ENCODE assay signal across 37 cellular contexts in the genomic region with DNA sequence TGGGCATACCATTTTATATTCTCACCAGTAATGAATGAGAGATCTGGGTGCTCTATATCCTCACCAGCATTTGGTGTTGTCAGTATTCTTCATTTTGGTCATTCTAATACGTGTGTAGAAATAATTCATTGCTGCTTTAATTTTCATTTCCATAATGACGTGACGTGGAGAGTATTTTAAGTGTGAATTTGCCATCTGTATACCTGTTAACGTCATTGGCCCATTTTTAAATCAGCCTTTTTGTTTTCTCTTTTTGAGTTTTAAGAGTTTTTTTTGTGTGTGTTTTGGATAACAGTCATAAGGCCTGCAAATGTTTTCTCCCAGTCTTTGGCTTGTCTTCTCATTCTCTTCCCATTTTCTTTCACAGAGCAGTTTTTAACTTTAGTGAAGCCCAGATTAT.
"Had no signal": no experiment of that assay in that cellular context is flagged by ENCODE, and none has a peak within 500 bp of the region (broad histone marks: within the 10 kb centered on the region; RNA-seq: fewer than 3 reads in every experiment).

No MANE protein-coding gene starts in this region.

- H3K4me3 ChIP-seq: adrenal gland, body of pancreas, breast epithelium had no signal

- H3K9me3 Mint-ChIP-seq: activated B cell treated with CpG ODN at 0.5 μM for 24 hours; activated naive CD4-positive, alpha-beta T cell treated with anti-CD3 and anti-CD28 coated beads for 36 hours had no signal

- DNase-seq: activated B cell treated with CpG ODN at 0.5 μM for 24 hours; activated CD4-positive, alpha-beta memory T cell treated with anti-CD3 and anti-CD28 coated beads for 36 hours; activated CD4-positive, alpha-beta T cell treated with anti-CD3 and anti-CD28 coated beads for 4 hours; activated CD4-positive, alpha-beta T cell treated with anti-CD3 and anti-CD28 coated beads, Interleukin-2, amount 10 ng/mL, durations not matched to agents 24 days and 14 days; activated CD4-positive, alpha-beta T cell treated with anti-CD3 and anti-CD28 coated beads, Interleukin-2, amount 50 U/mL, for 1 hour; activated CD4-positive, alpha-beta T cell treated with anti-CD3 and anti-CD28 coated beads, Interleukin-2, amount 50 U/mL, for 4 hours; activated CD4-positive, CD25-positive, alpha-beta regulatory T cell treated with anti-CD3 and anti-CD28 coated beads, Interleukin-2, amount 50 U/mL, for 72 hours; activated CD8-positive, alpha-beta memory T cell treated with anti-CD3 and anti-CD28 coated beads, Interleukin-2, amount 50 U/mL, for 4 hours; activated CD8-positive, alpha-beta T cell treated with anti-CD3 and anti-CD28 coated beads for 36 hours; activated effector memory CD4-positive, alpha-beta T cell treated with anti-CD3 and anti-CD28 coated beads, Interleukin-2, amount 50 U/mL, for 16 hours; activated gamma-delta T cell treated with Interleukin-2 at 50 U/mL for 16 hours; activated naive CD4-positive, alpha-beta T cell; activated naive CD4-positive, alpha-beta T cell treated with anti-CD3 and anti-CD28 coated beads for 36 hours; activated naive CD4-positive, alpha-beta T cell treated with anti-CD3 and anti-CD28 coated beads, Interleukin-2, amount 50 U/mL, for 16 hours; activated naive CD8-positive, alpha-beta T cell treated with anti-CD3 and anti-CD28 coated beads for 36 hours; activated T-cell treated with anti-CD3 and anti-CD28 coated beads for 4 hours; activated T-cell treated with anti-CD3 and anti-CD28 coated beads, Interleukin-2, amount 50 U/mL, for 1 hour; activated T-cell treated with anti-CD3 and anti-CD28 coated beads, Interleukin-2, amount 50 U/mL, for 4 hours; activated T-cell treated with anti-CD3 and anti-CD28 coated beads, Interleukin-2, amount 50 U/mL, for 72 hours; adrenal gland; amniotic stem cell; aorta; body of pancreas; brain microvascular endothelial cell; central memory CD4-positive, alpha-beta T cell; T-helper 1 cell; T-helper 2 cell; T-helper 9 cell had no signal

- H3K36me3 Mint-ChIP-seq: activated CD4-positive, alpha-beta memory T cell treated with anti-CD3 and anti-CD28 coated beads for 36 hours; activated naive CD8-positive, alpha-beta T cell treated with anti-CD3 and anti-CD28 coated beads for 36 hours had no signal

- H3K4me1 ChIP-seq: adrenal gland, breast epithelium had no signal

- H3K27ac ChIP-seq: adrenal gland, body of pancreas, brain microvascular endothelial cell, breast epithelium, VCaP had no signal

- H3K27me3 ChIP-seq: adrenal gland, body of pancreas, brain microvascular endothelial cell, breast epithelium had no signal

- FAIRE-seq: astrocyte, TTC549 had no signal

- H3K36me3 ChIP-seq: adrenal gland, brain microvascular endothelial cell, breast epithelium had no signal

- H3K27me3 Mint-ChIP-seq: activated B cell treated with CpG ODN at 0.5 μM for 24 hours; activated CD4-positive, alpha-beta memory T cell treated with anti-CD3 and anti-CD28 coated beads for 36 hours; activated CD4-positive, alpha-beta T cell treated with anti-CD3 and anti-CD28 coated beads, Interleukin-2, amount 10 ng/mL, durations not matched to agents 24 days and 14 days; activated CD8-positive, alpha-beta T cell treated with anti-CD3 and anti-CD28 coated beads for 36 hours; activated naive CD8-positive, alpha-beta T cell treated with anti-CD3 and anti-CD28 coated beads for 36 hours; activated T-helper 17 cell treated with anti-CD3 and anti-CD28 coated beads, Interleukin-2, amount 50 U/mL, for 72 hours had no signal

- ATAC-seq: activated CD8-positive, alpha-beta T cell treated with anti-CD3 and anti-CD28 coated beads for 36 hours; activated naive CD4-positive, alpha-beta T cell treated with anti-CD3 and anti-CD28 coated beads, Interleukin-2, amount 50 U/mL, for 72 hours; activated T-cell treated with anti-CD3 and anti-CD28 coated beads, Interleukin-2, amount 50 U/mL, for 4 hours; activated T-cell treated with anti-CD3 and anti-CD28 coated beads, Interleukin-2, amount 50 U/mL, for 72 hours; activated T-helper 17 cell treated with anti-CD3 and anti-CD28 coated beads, Interleukin-2, amount 50 U/mL, for 72 hours; body of pancreas had no signal

- H3K4me3 Mint-ChIP-seq: activated B cell treated with CpG ODN at 0.5 μM for 24 hours; activated CD4-positive, alpha-beta memory T cell treated with anti-CD3 and anti-CD28 coated beads for 36 hours; activated CD4-positive, alpha-beta T cell treated with anti-CD3 and anti-CD28 coated beads, Interleukin-2, amount 10 ng/mL, durations not matched to agents 24 days and 14 days; activated CD8-positive, alpha-beta T cell treated with anti-CD3 and anti-CD28 coated beads for 36 hours; activated naive CD4-positive, alpha-beta T cell treated with anti-CD3 and anti-CD28 coated beads for 36 hours; activated naive CD8-positive, alpha-beta T cell treated with anti-CD3 and anti-CD28 coated beads for 36 hours; activated T-cell treated with anti-CD3 and anti-CD28 coated beads, Interleukin-2, amount 50 U/mL, for 4 hours; activated T-cell treated with anti-CD3 and anti-CD28 coated beads, Interleukin-2, amount 50 U/mL, for 72 hours; activated T-helper 1 cell treated with anti-CD3 and anti-CD28 coated beads, Interleukin-12 subunit alpha, Interleukin-12 subunit beta, Interleukin-2, Interleukin-4 antibody, amounts not matched to agents 30 ng/mL and 10 ng/mL and 1 ng/mL, durations not matched to agents 14 hours and 24 hours and 36 hours; activated T-helper 17 cell treated with anti-CD3 and anti-CD28 coated beads, Interleukin-2, amount 50 U/mL, for 72 hours; T-helper 1 cell treated with Interleukin-12 subunit alpha and Interleukin-12 subunit beta and Interleukin-4 antibody, amounts not matched to agents 30 μg/mL and 1 μg/mL, for 36 hours; T-helper 2 cell treated with Interferon-gamma antibody and Interleukin-4, amounts not matched to agents 5 μg/mL and 100 μg/mL, for 36 hours had no signal

- H3K4me1 Mint-ChIP-seq: activated B cell treated with CpG ODN at 0.5 μM for 24 hours; activated CD4-positive, alpha-beta T cell treated with anti-CD3 and anti-CD28 coated beads, Interleukin-2, amount 10 ng/mL, durations not matched to agents 24 days and 14 days; activated naive CD8-positive, alpha-beta T cell treated with anti-CD3 and anti-CD28 coated beads for 36 hours; activated T-helper 17 cell treated with anti-CD3 and anti-CD28 coated beads, Interleukin-2, amount 50 U/mL, for 72 hours had no signal

- H3K9me3 ChIP-seq: adrenal gland, body of pancreas, breast epithelium had no signal

- H3K27ac Mint-ChIP-seq: activated B cell treated with CpG ODN at 0.5 μM for 24 hours; activated CD4-positive, alpha-beta memory T cell treated with anti-CD3 and anti-CD28 coated beads for 36 hours; activated CD4-positive, alpha-beta T cell treated with anti-CD3 and anti-CD28 coated beads, Interleukin-2, amount 10 ng/mL, durations not matched to agents 24 days and 14 days; activated CD8-positive, alpha-beta T cell treated with anti-CD3 and anti-CD28 coated beads for 36 hours; activated naive CD4-positive, alpha-beta T cell treated with anti-CD3 and anti-CD28 coated beads for 36 hours; activated naive CD4-positive, alpha-beta T cell treated with anti-CD3 and anti-CD28 coated beads, Interleukin-2, amount 50 U/mL, for 72 hours; activated naive CD8-positive, alpha-beta T cell treated with anti-CD3 and anti-CD28 coated beads for 36 hours; activated T-cell treated with anti-CD3 and anti-CD28 coated beads, Interleukin-2, amount 50 U/mL, for 72 hours; activated T-helper 1 cell treated with anti-CD3 and anti-CD28 coated beads, Interleukin-12 subunit alpha, Interleukin-12 subunit beta, Interleukin-2, Interleukin-4 antibody, amounts not matched to agents 30 ng/mL and 10 ng/mL and 1 ng/mL, durations not matched to agents 14 hours and 24 hours and 36 hours; activated T-helper 17 cell treated with anti-CD3 and anti-CD28 coated beads, Interleukin-2, amount 50 U/mL, for 72 hours; T-helper 1 cell treated with Interleukin-12 subunit alpha and Interleukin-12 subunit beta and Interleukin-4 antibody, amounts not matched to agents 30 μg/mL and 1 μg/mL, for 36 hours; T-helper 2 cell treated with Interferon-gamma antibody and Interleukin-4, amounts not matched to agents 5 μg/mL and 100 μg/mL, for 36 hours had no signal
